In genomic region chr17:14330492-14330920, GRCh38 we compare ENCODE assay signal across 1 cellular context.
TF ChIP-seq lines count a peak whose summit lies in the region.

No MANE protein-coding gene starts in this region.

TF ChIP-seq in IMR-90, 13 proteins besides CTCF, POLR2A, EP300 and RAD21 (continued from another document):
- TF ChIP-seq USF2 (IDR thresholded peaks at IDR 0.05; ENCODE audit: low read depth, low read length), result no peak
- TF ChIP-seq RFX5 (IDR thresholded peaks at IDR 0.05; ENCODE audit: low read depth, low read length), result no peak
- no peak for TF ChIP-seq NFE2L2 (IDR thresholded peaks at IDR 0.05; ENCODE audit: low read depth, low read length)
- no peak for TF ChIP-seq MXI1 (IDR thresholded peaks at IDR 0.05; ENCODE audit: borderline replicate concordance, low read depth, low read length)
TF ChIP-seq in IMR-90: peak in this region for 0.
